In genomic region chr1:233613252-233614172, GRCh38 we compare ENCODE assay signal across 8 cellular contexts. TPM values are rescaled to one million over a fixed set of nuclear protein-coding genes. Genes with fewer than 3 reads are reported as not detected.
A peak's percentile ranks its signal among the peaks of the same experiment; 100 is the strongest.
DNase-seq lines count a peak whose midpoint lies in the region; ATAC-seq and TF ChIP-seq lines count a peak whose summit lies in the region.

Gene KCNK1 (plus strand): TSS chr1:233614106. CDS start chr1:233614172, 66 bp downstream.

- H4K20me1 ChIP-seq in OCI-LY7 (ENCODE audit: insufficient read depth, low read length): no peaks in the 10 kb centered on the region

- no peaks in the 10 kb centered on the region for H3K79me2 ChIP-seq in OCI-LY7 (ENCODE audit: insufficient read depth, low read depth, low read length)

- TF ChIP-seq CTCF in OCI-LY7 (conservative IDR thresholded peaks at IDR 0.05; ENCODE audit: low read length): no peak

- no peaks in the 10 kb centered on the region for H3K9me3 Mint-ChIP-seq in activated CD4-positive, alpha-beta T cell treated with anti-CD3 and anti-CD28 coated beads, Interleukin-2, amount 10 ng/mL, durations not matched to agents 24 days and 14 days

- H3K27me3 Mint-ChIP-seq in activated CD4-positive, alpha-beta T cell treated with anti-CD3 and anti-CD28 coated beads, Interleukin-2, amount 10 ng/mL, durations not matched to agents 24 days and 14 days: peaks cover 70% of the 10 kb centered on the region

- H3K4me3 ChIP-seq in OCI-LY7 (ENCODE audit: low read depth, low read length, poor library complexity, severe bottlenecking): no peak within 1 kb of the TSS

- peaks cover 8% of the 10 kb centered on the region for H3K4me1 Mint-ChIP-seq in activated CD4-positive, alpha-beta T cell treated with anti-CD3 and anti-CD28 coated beads, Interleukin-2, amount 10 ng/mL, durations not matched to agents 24 days and 14 days

- no peak within 1 kb of the TSS for H2AFZ ChIP-seq in OCI-LY7 (ENCODE audit: low read length)

- H3K4me2 ChIP-seq in OCI-LY7 (ENCODE audit: low read length): no peak within 1 kb of the TSS

- no peaks in the 10 kb centered on the region for H3K9me3 ChIP-seq in OCI-LY7 (ENCODE audit: low read length)

- peak within 1 kb of the TSS; percentile 50 for H3K27ac Mint-ChIP-seq in activated CD4-positive, alpha-beta T cell treated with anti-CD3 and anti-CD28 coated beads, Interleukin-2, amount 10 ng/mL, durations not matched to agents 24 days and 14 days

- no TSS peak for BruUV-seq in OCI-LY7 (replicated peaks; lab: Mats Ljungman, UMichigan)

- CTCF ChIA-PET in OCI-LY7 (lab: Charles Lee; ENCODE audit: unreplicated experiment): no interaction called here

- intact Hi-C loops in activated CD4-positive, alpha-beta T cell treated with anti-CD3 and anti-CD28 coated beads, Interleukin-2, amount 10 ng/mL, durations not matched to agents 24 days and 14 days (cut with micrococcal nuclease): no loop called here
- intact Hi-C loops in OCI-LY7 (cut with micrococcal nuclease; ENCODE audit: unreplicated experiment): no loop called here

- H3K27ac ChIP-seq in OCI-LY7 (ENCODE audit: low read depth, low read length, poor library complexity, severe bottlenecking): no peak within 1 kb of the TSS

- no peaks in the 10 kb centered on the region for H3K9me2 ChIP-seq in OCI-LY7 (ENCODE audit: insufficient read depth, low read length)

- POLR2A ChIA-PET in OCI-LY7 (lab: Charles Lee): no interaction called here

- no peaks in the 10 kb centered on the region for H3K36me3 Mint-ChIP-seq in activated CD4-positive, alpha-beta T cell treated with anti-CD3 and anti-CD28 coated beads, Interleukin-2, amount 10 ng/mL, durations not matched to agents 24 days and 14 days (ENCODE audit: low read depth)

- H3K36me3 ChIP-seq in OCI-LY7 (ENCODE audit: insufficient read depth, low read length): no peaks in the 10 kb centered on the region

- peak; percentile 59 for DNase-seq in activated CD4-positive, alpha-beta T cell treated with anti-CD3 and anti-CD28 coated beads, Interleukin-2, amount 10 ng/mL, durations not matched to agents 24 days and 14 days
- DNase-seq in activated CD4-positive, alpha-beta T cell treated with anti-CD3 and anti-CD28 coated beads for 4 hours: no peak
- DNase-seq in T1000 (lab: John Stamatoyannopoulos, UW) (peak; percentile 56), fibroblast of the conjunctiva (ENCODE audit: low read depth) (peak; percentile 52), occipital lobe (lab: John Stamatoyannopoulos, UW) (peak; percentile 49), OCI-LY7 (ENCODE audit: low spot score) (no peak)

- H3K4me1 ChIP-seq in OCI-LY7 (ENCODE audit: insufficient read depth, low read length, poor library complexity, severe bottlenecking): no peaks in the 10 kb centered on the region

- ATAC-seq in HG03432 (IDR thresholded peaks at IDR 0.05; ENCODE audit: unreplicated experiment) (peak; percentile 24), HG02759 (IDR thresholded peaks at IDR 0.05; ENCODE audit: unreplicated experiment) (no peak)

- H3K4me3 Mint-ChIP-seq in activated CD4-positive, alpha-beta T cell treated with anti-CD3 and anti-CD28 coated beads, Interleukin-2, amount 10 ng/mL, durations not matched to agents 24 days and 14 days: peak within 1 kb of the TSS; percentile 80

RNA-seq across cellular contexts. Expression of gene KCNK1, which starts in this region (rescaled TPM):
- 1.9 and 2.3 TPM in 2 replicates for total RNA-seq in activated CD4-positive, alpha-beta T cell treated with anti-CD3 and anti-CD28 coated beads, Interleukin-2, amount 10 ng/mL, durations not matched to agents 24 days and 14 days
- 5.3 TPM for total RNA-seq in occipital lobe
- total RNA-seq in OCI-LY7 (2014; rRNA removed; shearing (Covaris generic)): not detected in 2 replicates
- total RNA-seq in OCI-LY7 (2022): not detected in 2 replicates

Comparison
In these comparisons a context has a peak if more than half of its experiments do, and no peak if none do; other contexts are left out.
1. DNase-seq: peak in activated CD4-positive, alpha-beta T cell treated with anti-CD3 and anti-CD28 coated beads, Interleukin-2, amount 10 ng/mL, durations not matched to agents 24 days and 14 days (single experiment), T1000 (single experiment), fibroblast of the conjunctiva (single experiment) and occipital lobe (single experiment); none in activated CD4-positive, alpha-beta T cell treated with anti-CD3 and anti-CD28 coated beads for 4 hours (0 of 2) and OCI-LY7 (single experiment).